In the genomic region with DNA sequence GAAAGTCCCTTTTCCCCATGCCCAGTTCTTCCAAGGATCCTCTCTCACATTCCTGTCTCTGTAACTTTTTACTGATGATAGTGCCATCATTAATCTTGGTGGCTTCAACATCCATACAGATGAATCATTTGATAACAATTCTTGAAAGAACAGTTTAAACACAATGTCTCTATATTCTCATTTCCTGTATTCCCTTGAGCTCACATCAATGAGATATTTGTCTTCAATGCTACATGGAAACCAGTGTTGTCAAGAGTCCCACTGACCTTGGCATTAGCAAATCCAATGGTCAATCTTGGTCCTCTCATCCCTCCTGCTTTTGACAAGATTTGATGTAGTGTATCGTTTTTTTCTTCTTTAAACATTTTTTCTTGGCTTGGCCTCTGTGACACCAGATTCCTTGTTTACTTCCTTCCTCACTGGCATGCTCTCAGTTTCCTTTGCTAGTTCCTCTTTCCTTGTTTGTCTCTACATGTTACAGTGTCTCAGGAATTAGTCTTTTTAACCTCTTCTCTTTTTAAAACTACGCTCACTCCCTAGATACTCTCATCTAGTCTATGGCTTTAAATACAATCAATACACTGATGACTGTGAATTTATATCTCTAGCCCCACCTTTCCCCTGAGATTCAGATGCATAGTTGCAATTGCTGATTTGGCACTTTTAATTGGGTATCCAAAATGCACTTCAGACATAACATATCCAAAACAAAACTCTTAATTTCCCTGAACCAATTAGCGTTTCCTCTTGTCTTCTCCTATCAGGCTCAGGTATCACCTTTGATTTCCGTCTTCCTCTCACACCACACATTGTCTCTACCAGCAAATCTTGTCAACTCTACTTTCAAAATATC, we compare ENCODE assay signal across 18 cellular contexts.
DNase-seq lines count a peak whose midpoint lies in the region; ATAC-seq, FAIRE-seq and TF ChIP-seq lines count a peak whose summit lies in the region.
"Had no signal": no experiment of that assay in that cellular context is flagged by ENCODE, and none has a peak within 500 bp of the region (broad histone marks: within the 10 kb centered on the region; RNA-seq: fewer than 3 reads in every experiment).

No MANE protein-coding gene starts in this region.

- BruUV-seq in endothelial cell of umbilical vein (replicated peaks; lab: Mats Ljungman, UMichigan) = no TSS peak

- no peaks in the 10 kb centered on the region for H3K27me3 ChIP-seq in endothelial cell of umbilical vein (ENCODE audit: control insufficient read depth in 2 of 2, insufficient read depth in 2 of 2, low read length in 2 of 2)
- no peaks in the 10 kb centered on the region for H3K27me3 ChIP-seq in psoas muscle (ENCODE audit: insufficient read depth in 3 of 3, low read length in 2 of 3)
- no peaks in the 10 kb centered on the region for H3K27me3 ChIP-seq in GM23338 (ENCODE audit: insufficient read depth)
- H3K27me3 ChIP-seq in Peyer's patch = no peaks in the 10 kb centered on the region
- H3K27me3 ChIP-seq: transverse colon had no signal

- TF ChIP-seq CTCF in endothelial cell of umbilical vein (IDR thresholded peaks at IDR 0.05; ENCODE audit: extremely low read depth in 1 of 2, insufficient read depth in 1 of 2, low read depth in 1 of 2, low read length in 2 of 2) (no peak), psoas muscle (IDR thresholded peaks at IDR 0.05) (no peak), GM23338 (conservative IDR thresholded peaks at IDR 0.05; ENCODE audit: low read depth in 2 of 2) (no peak), Peyer's patch (IDR thresholded peaks at IDR 0.05) (no peak)

- H3K9me3 ChIP-seq in endothelial cell of umbilical vein (replicated peaks; ENCODE audit: control insufficient read depth, insufficient read depth, low read length) = no peaks in the 10 kb centered on the region
- no peaks in the 10 kb centered on the region for H3K9me3 ChIP-seq in psoas muscle
- no peaks in the 10 kb centered on the region for H3K9me3 ChIP-seq in Peyer's patch
- H3K9me3 ChIP-seq: transverse colon had no signal

- no peak for DNase-seq in HTR-8/SVneo (ENCODE audit: insufficient read length, low spot score)
- DNase-seq in endothelial cell of umbilical vein (ENCODE audit: low read depth, low spot score) = peak; percentile 16
- no peak for DNase-seq in psoas muscle
- DNase-seq in GM23338 (ENCODE audit: low spot score) = no peak
- DNase-seq in Peyer's patch = no peak
- DNase-seq: CD4-positive, alpha-beta memory T cell; erythroblast; Karpas-422; NCI-H1694; NCI-H446; stimulated activated CD4-positive, alpha-beta T cell treated with anti-CD3 and anti-CD28 coated beads, Interleukin-4, amount 100 ng/mL, for 24 hours; transverse colon had no signal

- H3K36me3 ChIP-seq in endothelial cell of umbilical vein (ENCODE audit: control insufficient read depth in 2 of 2, extremely low read depth in 1 of 2, insufficient read depth in 2 of 2, low read length in 2 of 2) = peaks cover 2% of the 10 kb centered on the region in 2 experiments
- H3K36me3 ChIP-seq in psoas muscle (ENCODE audit: insufficient read depth in 1 of 2, low read depth in 1 of 2) = no peaks in the 10 kb centered on the region
- H3K36me3 ChIP-seq in GM23338 (ENCODE audit: insufficient read depth) = no peaks in the 10 kb centered on the region
- peaks cover 0 to 22% (median 0%) of the 10 kb centered on the region in 3 donors for H3K36me3 ChIP-seq in Peyer's patch

- H3K9me2 ChIP-seq in GM23338 (ENCODE audit: insufficient read depth) = no peaks in the 10 kb centered on the region

- TF ChIP-seq POLR2A in endothelial cell of umbilical vein (IDR thresholded peaks at IDR 0.05; ENCODE audit: low read depth, low read length) (no peak), Peyer's patch (IDR thresholded peaks at IDR 0.05) (no peak)

- H3K27ac Mint-ChIP-seq in GM23338 = no peak overlapping the region

- intact Hi-C loops in endothelial cell of umbilical vein (cut with micrococcal nuclease) (no loop called here), psoas muscle (cut with DNase I) (loop anchor here in 1 of 2 donors (10.0 kb wide), 1 partner anchor 238 kb away; no protein-coding TSS in a partner anchor)

- H4K20me1 ChIP-seq in endothelial cell of umbilical vein (replicated peaks; ENCODE audit: control insufficient read depth, extremely low read depth, insufficient read depth, low read length) (no peaks in the 10 kb centered on the region), GM23338 (replicated peaks; ENCODE audit: insufficient read depth) (no peaks in the 10 kb centered on the region)

- no peaks in the 10 kb centered on the region for H3K27me3 Mint-ChIP-seq in GM23338 (ENCODE audit: insufficient read depth, low read depth, poor library complexity)
- H3K27me3 Mint-ChIP-seq: CD4-positive, alpha-beta memory T cell had no signal

- WGBS in psoas muscle, 3 donors = 76 to 81% (median 80%) methylated on average over 4 of the region's 4 CpGs

- H3K9me3 Mint-ChIP-seq in GM23338 = no peaks in the 10 kb centered on the region

- H3K4me2 ChIP-seq in endothelial cell of umbilical vein (ENCODE audit: insufficient read depth, low read length) (peak overlapping the region; percentile 69), GM23338 (no peak overlapping the region)

- H3K4me3 Mint-ChIP-seq in GM23338 = no peak overlapping the region
- H3K4me3 Mint-ChIP-seq: CD4-positive, alpha-beta memory T cell had no signal

- H3K4me3 ChIP-seq in endothelial cell of umbilical vein (replicated peaks in 1 of 3; ENCODE audit: insufficient read depth in 1 of 3, low read depth in 1 of 3, low read length in 3 of 3) (no peak overlapping the region), psoas muscle (no peak overlapping the region), GM23338 (no peak overlapping the region), Peyer's patch (no peak overlapping the region)
- H3K4me3 ChIP-seq: coronary artery, transverse colon had no signal

- no peaks in the 10 kb centered on the region for H3K79me2 ChIP-seq in endothelial cell of umbilical vein (ENCODE audit: control insufficient read depth, insufficient read depth, low read length)
- no peaks in the 10 kb centered on the region for H3K79me2 ChIP-seq in GM23338 (replicated peaks; ENCODE audit: insufficient read depth)

- no peaks in the 10 kb centered on the region for H3K9me1 ChIP-seq in endothelial cell of umbilical vein (replicated peaks; ENCODE audit: control insufficient read depth, extremely low read depth, insufficient read depth, low read length)

- dilution Hi-C loops in endothelial cell of umbilical vein (cut with MboI; ENCODE audit: extremely low pct_ligation_motif_present, low sequenced_read_pairs) = no loop called here

- ATAC-seq in SK-N-SH treated with all-trans-retinoic acid at 6 μM for 48 hours (peak; percentile 30; the same call in 2 of the 3 replicates), psoas muscle (no peak), GM23338 (no peak), HG03469 (IDR thresholded peaks at IDR 0.05; ENCODE audit: unreplicated experiment) (no peak)
- ATAC-seq: sciatic nerve had no signal

- H3K27ac ChIP-seq in endothelial cell of umbilical vein (ENCODE audit: insufficient read depth, low read depth, low read length) (peak overlapping the region; percentile 39), temporal lobe (ENCODE audit: low read depth, low read length) (peak overlapping the region; percentile 36), psoas muscle (no peak overlapping the region), GM23338 (ENCODE audit: low read depth) (no peak overlapping the region), Peyer's patch (peak overlapping the region in 1 of 4 donors; percentile 6)
- H3K27ac ChIP-seq: coronary artery, transverse colon had no signal

- H3K36me3 Mint-ChIP-seq in GM23338 (ENCODE audit: low read depth) = peaks cover 3% of the 10 kb centered on the region; the same call in 2 of the 3 replicates

- no peaks in the 10 kb centered on the region for H3K4me1 Mint-ChIP-seq in GM23338

- FAIRE-seq in HTR-8/SVneo (lab: Jason Lieb, UNC) (peak; percentile 4), endothelial cell of umbilical vein (lab: Jason Lieb, UNC) (peak; percentile 74)
- FAIRE-seq: GM12891 had no signal

- no peaks in the 10 kb centered on the region for H3F3A ChIP-seq in GM23338 (replicated peaks; ENCODE audit: low read depth)

- no peak overlapping the region for H3K9ac ChIP-seq in endothelial cell of umbilical vein (replicated peaks; ENCODE audit: extremely low read depth, insufficient read depth, low read length)

- CTCF ChIA-PET in endothelial cell of umbilical vein (lab: Charles Lee) = interaction anchor here (1.0 kb wide), 1 partner anchor 11 kb away, joined by 3 read pairs; no protein-coding TSS in a partner anchor

- POLR2A ChIA-PET in endothelial cell of umbilical vein (lab: Charles Lee) = no interaction called here

- H2AFZ ChIP-seq in endothelial cell of umbilical vein (ENCODE audit: low read depth, low read length) (no peak overlapping the region), GM23338 (no peak overlapping the region)

- H3K4me1 ChIP-seq in endothelial cell of umbilical vein (ENCODE audit: control insufficient read depth, extremely low read depth, insufficient read depth, low read length) (peaks cover 30% of the 10 kb centered on the region), psoas muscle (no peaks in the 10 kb centered on the region), GM23338 (ENCODE audit: insufficient read depth) (no peaks in the 10 kb centered on the region), Peyer's patch (no peaks in the 10 kb centered on the region)

TF ChIP-seq in SK-N-SH treated with all-trans-retinoic acid at 6 μM for 48 hours, 23 proteins besides CTCF, POLR2A, EP300 and RAD21 (continues in another document):
- TF ChIP-seq CSDC2 (CRISPR knock-in tag; IDR thresholded peaks at IDR 0.05) = no peak
- TF ChIP-seq ZC3H10 (CRISPR knock-in tag; IDR thresholded peaks at IDR 0.05) = no peak

TF ChIP-seq in endothelial cell of umbilical vein, 7 proteins besides CTCF, POLR2A, EP300 and RAD21 (continues in another document):
- TF ChIP-seq, protein P1, sequence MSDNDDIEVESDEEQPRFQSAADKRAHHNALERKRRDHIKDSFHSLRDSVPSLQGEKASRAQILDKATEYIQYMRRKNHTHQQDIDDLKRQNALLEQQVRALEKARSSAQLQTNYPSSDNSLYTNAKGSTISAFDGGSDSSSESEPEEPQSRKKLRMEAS (IDR thresholded peaks at IDR 0.05; ENCODE audit: insufficient read depth, insufficient read length) = no peak
- TF ChIP-seq GATA2 (IDR thresholded peaks at IDR 0.05; ENCODE audit: insufficient read depth, insufficient read length, low read depth, low read length) (peak; percentile 22), JUN (IDR thresholded peaks at IDR 0.05; ENCODE audit: borderline replicate concordance, insufficient read depth, insufficient read length, low read depth) (peak; percentile 18)

TF ChIP-seq in GM23338, 12 proteins besides CTCF, POLR2A, EP300 and RAD21 (continues in another document):
- no peak for TF ChIP-seq EZH2 (IDR thresholded peaks at IDR 0.05; ENCODE audit: low read depth, unreplicated experiment)

Comparison
In these comparisons a context has a peak if more than half of its experiments do, and no peak if none do; other contexts are left out.
1. H3K27ac ChIP-seq: peak in endothelial cell of umbilical vein (single experiment) and temporal lobe (single experiment); none in psoas muscle (single experiment) and GM23338 (single experiment).